ENCODE assay signal across 8 cellular contexts in genomic region chr20:34558320-34559202, GRCh38. TPM values are rescaled to one million over a fixed set of nuclear protein-coding genes. Genes with fewer than 3 reads are reported as not detected.
DNase-seq lines count a peak whose midpoint lies in the region; ATAC-seq and TF ChIP-seq lines count a peak whose summit lies in the region.

TSS of gene MAP1LC3A (plus strand) at chr20:34558718. CDS start at chr20:34558869, 151 bp downstream.

- H3K4me1 Mint-ChIP-seq in activated CD8-positive, alpha-beta memory T cell treated with anti-CD3 and anti-CD28 coated beads, Interleukin-2, amount 10 ng/mL, durations not matched to agents 7 days and 5 days, result peaks cover 9% of the 10 kb centered on the region

- TF ChIP-seq CTCF in AG10803 (conservative IDR thresholded peaks at IDR 0.05; ENCODE audit: low read length) (no peak), lung (IDR thresholded peaks at IDR 0.05; ENCODE audit: control extremely low read depth, extremely low read depth) (no peak)

- H3K9me3 Mint-ChIP-seq in activated CD8-positive, alpha-beta memory T cell treated with anti-CD3 and anti-CD28 coated beads, Interleukin-2, amount 10 ng/mL, durations not matched to agents 7 days and 5 days (ENCODE audit: low read depth), result no peaks in the 10 kb centered on the region

- no peaks in the 10 kb centered on the region for H3K27me3 Mint-ChIP-seq in activated CD8-positive, alpha-beta memory T cell treated with anti-CD3 and anti-CD28 coated beads, Interleukin-2, amount 10 ng/mL, durations not matched to agents 7 days and 5 days

- WGBS in lung, 2 donors, result 5 to 7% methylated on average over 85 to 100 of the region's 100 CpGs

- no peaks in the 10 kb centered on the region for H3K36me3 ChIP-seq in effector memory CD4-positive, alpha-beta T cell (ENCODE audit: control insufficient read depth, insufficient read depth, low read length)
- peaks cover 0 to 3% of the 10 kb centered on the region in 2 donors for H3K36me3 ChIP-seq in lung (ENCODE audit: control insufficient read depth in 2 of 2, insufficient read depth in 2 of 2, low read length in 2 of 2)

- H3K4me1 ChIP-seq in effector memory CD4-positive, alpha-beta T cell (ENCODE audit: control insufficient read depth, insufficient read depth, low read length, poor library complexity, severe bottlenecking), result peaks cover 3% of the 10 kb centered on the region
- H3K4me1 ChIP-seq in lung (ENCODE audit: control insufficient read depth in 2 of 2, insufficient read depth in 2 of 2, low read length in 2 of 2), result peaks cover 0 to 2% of the 10 kb centered on the region in 2 donors

- peak within 1 kb of the TSS; percentile 78 for H3K4me3 Mint-ChIP-seq in activated CD8-positive, alpha-beta memory T cell treated with anti-CD3 and anti-CD28 coated beads, Interleukin-2, amount 10 ng/mL, durations not matched to agents 7 days and 5 days

- peak within 1 kb of the TSS; percentile 83 for H3K27ac Mint-ChIP-seq in activated CD8-positive, alpha-beta memory T cell treated with anti-CD3 and anti-CD28 coated beads, Interleukin-2, amount 10 ng/mL, durations not matched to agents 7 days and 5 days

- H3K4me3 ChIP-seq in AG10803 (ENCODE audit: low read length), result peak within 1 kb of the TSS; percentile 81
- peak within 1 kb of the TSS; percentile 70 for H3K4me3 ChIP-seq in effector memory CD4-positive, alpha-beta T cell (ENCODE audit: insufficient read depth, low read depth, low read length, poor library complexity, severe bottlenecking)
- H3K4me3 ChIP-seq in lung, result peak within 1 kb of the TSS; percentile 59

- H3K9me3 ChIP-seq in effector memory CD4-positive, alpha-beta T cell (ENCODE audit: control insufficient read depth, low read length), result no peaks in the 10 kb centered on the region
- no peaks in the 10 kb centered on the region for H3K9me3 ChIP-seq in lung (ENCODE audit: control insufficient read depth in 2 of 2, insufficient read depth in 1 of 2, low read length in 1 of 2)

- peak within 1 kb of the TSS; percentile 93 for H3K27ac ChIP-seq in effector memory CD4-positive, alpha-beta T cell (ENCODE audit: insufficient read depth, low read length, poor library complexity, severe bottlenecking)
- peak within 1 kb of the TSS; percentile 94 to 95 for H3K27ac ChIP-seq in lung (ENCODE audit: low read depth in 1 of 2, low read length in 1 of 2)

- H3K36me3 Mint-ChIP-seq in activated CD8-positive, alpha-beta memory T cell treated with anti-CD3 and anti-CD28 coated beads, Interleukin-2, amount 10 ng/mL, durations not matched to agents 7 days and 5 days, result no peaks in the 10 kb centered on the region

- peak; percentile 51 for ATAC-seq in GM19455 (IDR thresholded peaks at IDR 0.05; ENCODE audit: unreplicated experiment)
- ATAC-seq in activated CD8-positive, alpha-beta memory T cell treated with anti-CD3 and anti-CD28 coated beads, Interleukin-2, amount 10 ng/mL, durations not matched to agents 7 days and 5 days, result peak; percentile 92
- ATAC-seq in lung (ENCODE audit: insufficient read depth, low FRiP score), result peak; percentile 92

- no peaks in the 10 kb centered on the region for H3K27me3 ChIP-seq in effector memory CD4-positive, alpha-beta T cell (replicated peaks; ENCODE audit: control insufficient read depth, insufficient read depth, low read length, poor library complexity, severe bottlenecking)
- no peaks in the 10 kb centered on the region for H3K27me3 ChIP-seq in lung (ENCODE audit: control insufficient read depth, insufficient read depth)

- DNase-seq in AG10803 (ENCODE audit: low read depth), result peak; percentile 94
- DNase-seq in NCI-H1930 (lab: John Stamatoyannopoulos, UW), result peak; percentile 93 to 97
- peak; percentile 96 for DNase-seq in activated CD8-positive, alpha-beta memory T cell treated with anti-CD3 and anti-CD28 coated beads, Interleukin-2, amount 10 ng/mL, durations not matched to agents 7 days and 5 days
- peak; percentile 95 to 98 (median 97) for DNase-seq in effector memory CD4-positive, alpha-beta T cell
- peak; percentile 93 for DNase-seq in lung (ENCODE audit: low spot score)
- DNase-seq in stimulated activated CD4-positive, alpha-beta T cell treated with anti-CD3 and anti-CD28 coated beads, Interleukin-4, amount 100 ng/mL, for 4 hours, result peak; percentile 92 to 93
- DNase-seq in SIG-M5 (lab: John Stamatoyannopoulos, UW), result no peak

- CTCF ChIA-PET in activated CD8-positive, alpha-beta memory T cell treated with anti-CD3 and anti-CD28 coated beads, Interleukin-2, amount 10 ng/mL, durations not matched to agents 7 days and 5 days (lab: Charles Lee), result interaction anchor here (0.8 to 1.9 kb wide), 7 partner anchors 8 to 368 kb away, joined by 3 to 10 read pairs (median 3); partner anchors contain the start of gene PIGU

RNA-seq across cellular contexts. Expression of gene MAP1LC3A, which starts in this region (rescaled TPM):
- 1 to 10 TPM; 4.7 to 5.2 TPM for total RNA-seq in activated CD8-positive, alpha-beta memory T cell treated with anti-CD3 and anti-CD28 coated beads, Interleukin-2, amount 10 ng/mL, durations not matched to agents 7 days and 5 days
- total RNA-seq in lung, result 10 to 100 TPM; 30.1 to 30.7 TPM
- polyA plus RNA-seq in lung, result 10 to 100 TPM; 44.8 to 67.6 TPM

Comparison
In these comparisons a context has a peak if more than half of its experiments do, and no peak if none do; other contexts are left out.
1. RNA of gene MAP1LC3A (total RNA-seq): 30.1 to 30.7 TPM in lung; 4.7 to 5.2 TPM in activated CD8-positive, alpha-beta memory T cell treated with anti-CD3 and anti-CD28 coated beads, Interleukin-2, amount 10 ng/mL, durations not matched to agents 7 days and 5 days; every median in the first group is over 4 times any median in the second.
2. Peak in every context shown above with its lines, with median percentiles within 50 percentile points of each other: H3K4me3 ChIP-seq and ATAC-seq.